Comparison of ENCODE assay signal across 15 cellular contexts in the genomic region with DNA sequence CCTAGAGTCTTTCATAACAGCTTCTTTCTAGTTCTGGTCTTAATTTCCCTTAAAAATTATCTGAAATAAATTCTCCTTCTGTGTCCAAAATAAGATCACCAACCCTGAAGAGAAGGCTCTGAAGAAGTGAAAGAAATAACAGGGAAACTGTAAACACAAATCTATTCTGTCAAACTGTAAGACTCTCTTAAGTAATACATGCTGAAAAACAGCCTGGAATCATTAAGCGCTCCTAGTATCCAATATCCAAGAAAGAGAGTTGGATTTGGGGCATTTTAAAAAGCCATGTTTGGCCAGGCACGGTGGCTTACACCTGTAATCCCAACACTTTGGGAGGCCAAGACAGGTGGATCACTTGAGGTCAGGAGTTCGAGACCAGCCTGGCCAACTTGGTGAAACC. TPM values are rescaled to one million over a fixed set of nuclear protein-coding genes. Genes with fewer than 3 reads are reported as not detected.
DNase-seq lines count a peak whose midpoint lies in the region; ATAC-seq and TF ChIP-seq lines count a peak whose summit lies in the region.
"Had no signal": no experiment of that assay in that cellular context is flagged by ENCODE, and none has a peak within 500 bp of the region (broad histone marks: within the 10 kb centered on the region; RNA-seq: fewer than 3 reads in every experiment).

No MANE protein-coding gene starts in this region.

- H3T11ph ChIP-seq in H9 (ENCODE audit: low read length), result no peak overlapping the region

- H4K5ac ChIP-seq in H9 (ENCODE audit: insufficient read length, low read depth, low read length), result no peak overlapping the region

- H3K4ac ChIP-seq in H9 (ENCODE audit: low read depth, low read length), result no peak overlapping the region

- H3K36me3 Mint-ChIP-seq in stimulated activated memory B cell treated with anti-CD40 and anti-IgM and Interleukin-4, amounts not matched to agents 10 μg/mL and 1 μg/mL and 100 μg/mL, for 72 hours, result peaks cover 7% of the 10 kb centered on the region
- peaks cover 11 to 41% (median 18%) of the 10 kb centered on the region in 3 experiments for H3K36me3 Mint-ChIP-seq in H9 (ENCODE audit: insufficient read depth in 1 of 3, low read depth in 3 of 3)

- H3K9me3 Mint-ChIP-seq in stimulated activated memory B cell treated with anti-CD40 and anti-IgM and Interleukin-4, amounts not matched to agents 10 μg/mL and 1 μg/mL and 100 μg/mL, for 72 hours, result peaks cover 4% of the 10 kb centered on the region
- H3K9me3 Mint-ChIP-seq in H9, result no peaks in the 10 kb centered on the region
- H3K9me3 Mint-ChIP-seq: CD8-positive, alpha-beta memory T cell had no signal

- TF ChIP-seq CTCF in left ventricle myocardium inferior (IDR thresholded peaks at IDR 0.05; ENCODE audit: borderline replicate concordance) (no peak), fibroblast of lung (conservative IDR thresholded peaks at IDR 0.05 in 1 of 2, IDR thresholded peaks at IDR 0.05 in 1 of 2; ENCODE audit: low read depth in 1 of 2, low read length in 2 of 2) (no peak), smooth muscle cell (IDR thresholded peaks at IDR 0.05; ENCODE audit: borderline replicate concordance, insufficient read depth, poor library complexity, severe bottlenecking) (no peak), uterus (IDR thresholded peaks at IDR 0.05) (no peak), H9 (conservative IDR thresholded peaks at IDR 0.05) (no peak)

- H3K4me3 Mint-ChIP-seq in stimulated activated memory B cell treated with anti-CD40 and anti-IgM and Interleukin-4, amounts not matched to agents 10 μg/mL and 1 μg/mL and 100 μg/mL, for 72 hours, result no peak overlapping the region
- H3K4me3 Mint-ChIP-seq in H9, result no peak overlapping the region
- H3K4me3 Mint-ChIP-seq: CD8-positive, alpha-beta memory T cell had no signal

- no peak overlapping the region for H2BK120ac ChIP-seq in H9 (ENCODE audit: low read depth, low read length, poor library complexity, severe bottlenecking)

- no peak overlapping the region for H2AK5ac ChIP-seq in H9 (ENCODE audit: insufficient read length, low read length)

- H3K27me3 Mint-ChIP-seq in stimulated activated memory B cell treated with anti-CD40 and anti-IgM and Interleukin-4, amounts not matched to agents 10 μg/mL and 1 μg/mL and 100 μg/mL, for 72 hours, result no peaks in the 10 kb centered on the region
- no peaks in the 10 kb centered on the region; the same call in 1 of the 2 replicates for H3K27me3 Mint-ChIP-seq in H9 (ENCODE audit: low read depth)
- H3K27me3 Mint-ChIP-seq: CD8-positive, alpha-beta memory T cell had no signal

- no peak for TF ChIP-seq POLR2A in uterus (IDR thresholded peaks at IDR 0.05)

- H2AFZ ChIP-seq in fibroblast of lung (ENCODE audit: low read length) (no peak overlapping the region), smooth muscle cell (ENCODE audit: low read depth) (no peak overlapping the region), H9 (ENCODE audit: low read length) (no peak overlapping the region)

- H3K27me3 ChIP-seq in left ventricle myocardium inferior (ENCODE audit: low read depth), result no peaks in the 10 kb centered on the region
- no peaks in the 10 kb centered on the region for H3K27me3 ChIP-seq in fibroblast of lung (ENCODE audit: control insufficient read depth, insufficient read depth, low read length)
- H3K27me3 ChIP-seq in smooth muscle cell (ENCODE audit: low read depth), result no peaks in the 10 kb centered on the region
- H3K27me3 ChIP-seq in uterus, result no peaks in the 10 kb centered on the region
- H3K27me3 ChIP-seq in H9 (ENCODE audit: insufficient read depth, low read length), result no peaks in the 10 kb centered on the region
- H3K27me3 ChIP-seq: BLaER1 had no signal

- peak overlapping the region; percentile 24 for H3K27ac ChIP-seq in left ventricle myocardium inferior (replicated peaks)
- peak overlapping the region; percentile 16 for H3K27ac ChIP-seq in fibroblast of lung (ENCODE audit: insufficient read depth, low read length)
- H3K27ac ChIP-seq in smooth muscle cell (ENCODE audit: low read depth), result peak overlapping the region; percentile 47
- H3K27ac ChIP-seq in uterus, result peak overlapping the region; percentile 16 to 44
- H3K27ac ChIP-seq in H9 (ENCODE audit: insufficient read length, low read depth, low read length), result no peak overlapping the region
- H3K27ac ChIP-seq: 22Rv1, BLaER1 had no signal

- DNase-seq in left ventricle myocardium inferior (no peak), cardiac septum (ENCODE audit: low spot score) (no peak), fibroblast of lung (ENCODE audit: low read depth in 2 of 2) (no peak), smooth muscle cell (lab: John Stamatoyannopoulos, UW; ENCODE audit: unreplicated experiment) (no peak), uterus (no peak), H9 (no peak)
- DNase-seq: AML-193; Caco-2; CD8-positive, alpha-beta memory T cell; DND-41; GDM1 had no signal

- no peak overlapping the region for H3K56ac ChIP-seq in H9 (ENCODE audit: insufficient read length, low read depth, low read length)

- H3K79me2 ChIP-seq in fibroblast of lung (ENCODE audit: control insufficient read depth, insufficient read depth, low read length) (no peaks in the 10 kb centered on the region), smooth muscle cell (ENCODE audit: low read depth) (no peaks in the 10 kb centered on the region), H9 (ENCODE audit: insufficient read depth, low read length) (no peaks in the 10 kb centered on the region)

- no peak overlapping the region for H2BK5ac ChIP-seq in H9 (ENCODE audit: insufficient read length, low read length)

- no peaks in the 10 kb centered on the region for H3K79me1 ChIP-seq in H9 (ENCODE audit: insufficient read depth, low read depth, low read length, poor library complexity, severe bottlenecking)

- H4K8ac ChIP-seq in H9 (replicated peaks; ENCODE audit: insufficient read length, low read depth, low read length), result no peak overlapping the region

- 95% methylated on average over 3 of the region's 3 CpGs for WGBS in smooth muscle cell (ENCODE audit: low lambda C conversion rate)
- WGBS in H9 (ENCODE audit: extremely low coverage, insufficient read length, low lambda C conversion rate), result no CpG with 5 or more reads among the region's 3 CpGs

- no peak for ATAC-seq in stimulated activated memory B cell treated with anti-CD40 and anti-IgM and Interleukin-4, amounts not matched to agents 10 μg/mL and 1 μg/mL and 100 μg/mL, for 72 hours
- ATAC-seq in GM19328 (IDR thresholded peaks at IDR 0.05; ENCODE audit: unreplicated experiment), result no peak

- no peaks in the 10 kb centered on the region for H3K23me2 ChIP-seq in H9 (ENCODE audit: insufficient read length, low read depth, low read length, poor library complexity, severe bottlenecking)

- no peaks in the 10 kb centered on the region for H3K4me1 Mint-ChIP-seq in stimulated activated memory B cell treated with anti-CD40 and anti-IgM and Interleukin-4, amounts not matched to agents 10 μg/mL and 1 μg/mL and 100 μg/mL, for 72 hours
- H3K4me1 Mint-ChIP-seq in H9, result peaks cover 7 to 9% of the 10 kb centered on the region in 2 experiments; a peak in 3 of 4 replicates

- no peak overlapping the region for H3K4me3 ChIP-seq in left ventricle myocardium inferior
- no peak overlapping the region for H3K4me3 ChIP-seq in fibroblast of lung (replicated peaks in 1 of 4; ENCODE audit: control extremely low read depth in 1 of 4, insufficient read depth in 1 of 4, low read depth in 3 of 4, low read length in 4 of 4)
- H3K4me3 ChIP-seq in smooth muscle cell, result no peak overlapping the region
- no peak overlapping the region for H3K4me3 ChIP-seq in uterus
- H3K4me3 ChIP-seq: BLaER1 had no signal

- no peak overlapping the region for H3K4me2 ChIP-seq in fibroblast of lung (ENCODE audit: extremely low read depth, insufficient read depth, low read length)
- H3K4me2 ChIP-seq in smooth muscle cell, result no peak overlapping the region
- no peak overlapping the region for H3K4me2 ChIP-seq in H9 (ENCODE audit: insufficient read depth, insufficient read length, low read length)
- H3K4me2 ChIP-seq: BLaER1 had no signal

- H2BK20ac ChIP-seq in H9 (ENCODE audit: low read depth, low read length, poor library complexity, severe bottlenecking), result no peak overlapping the region

- H3K36me3 ChIP-seq in left ventricle myocardium inferior (peaks cover 56% of the 10 kb centered on the region), fibroblast of lung (ENCODE audit: control insufficient read depth, insufficient read depth, low read length) (peaks cover 6% of the 10 kb centered on the region), smooth muscle cell (ENCODE audit: low read depth) (no peaks in the 10 kb centered on the region), uterus (no peaks in the 10 kb centered on the region)

- H3K27ac Mint-ChIP-seq in stimulated activated memory B cell treated with anti-CD40 and anti-IgM and Interleukin-4, amounts not matched to agents 10 μg/mL and 1 μg/mL and 100 μg/mL, for 72 hours, result no peak overlapping the region
- H3K27ac Mint-ChIP-seq in H9, result no peak overlapping the region

- H3K9ac ChIP-seq in fibroblast of lung (ENCODE audit: insufficient read depth, low read length) (no peak overlapping the region), smooth muscle cell (ENCODE audit: low read depth) (peak overlapping the region; percentile 5), H9 (ENCODE audit: extremely low read depth, insufficient read length, low read length) (no peak overlapping the region)
- H3K9ac ChIP-seq: BLaER1 had no signal

- H3K4me1 ChIP-seq in left ventricle myocardium inferior (peaks cover 22% of the 10 kb centered on the region), fibroblast of lung (ENCODE audit: control insufficient read depth, extremely low read depth, insufficient read depth, low read length) (peaks cover 4% of the 10 kb centered on the region), smooth muscle cell (ENCODE audit: low read depth) (no peaks in the 10 kb centered on the region), uterus (peaks cover 0 to 4% of the 10 kb centered on the region in 2 donors), H9 (ENCODE audit: insufficient read depth, low read length) (no peaks in the 10 kb centered on the region; the same call in 1 of the 2 replicates)
- H3K4me1 ChIP-seq: BLaER1, Caco-2 had no signal

- intact Hi-C loops in left ventricle myocardium inferior (cut with micrococcal nuclease) (no loop called here), cardiac septum (cut with DNase I) (no loop called here), uterus (cut with DNase I; ENCODE audit: low total_unique reads) (no loop called here)

- no peak overlapping the region for H2BK15ac ChIP-seq in H9 (ENCODE audit: low read depth, low read length)

- no peaks in the 10 kb centered on the region for H3K9me3 ChIP-seq in left ventricle myocardium inferior (replicated peaks)
- H3K9me3 ChIP-seq in fibroblast of lung (ENCODE audit: control insufficient read depth, insufficient read depth, low read depth, low read length), result no peaks in the 10 kb centered on the region
- no peaks in the 10 kb centered on the region for H3K9me3 ChIP-seq in smooth muscle cell (replicated peaks; ENCODE audit: low read depth)
- no peaks in the 10 kb centered on the region for H3K9me3 ChIP-seq in uterus
- no peaks in the 10 kb centered on the region for H3K9me3 ChIP-seq in H9 (ENCODE audit: control insufficient read depth, low read depth, low read length)
- H3K9me3 ChIP-seq: BLaER1, Caco-2 had no signal

- H4K20me1 ChIP-seq in fibroblast of lung (ENCODE audit: control insufficient read depth, extremely low read depth, insufficient read depth, low read length) (no peaks in the 10 kb centered on the region), smooth muscle cell (ENCODE audit: low read depth) (no peaks in the 10 kb centered on the region), H9 (ENCODE audit: control insufficient read depth, insufficient read depth, insufficient read length) (no peaks in the 10 kb centered on the region)
- H4K20me1 ChIP-seq: BLaER1 had no signal

- H3K14ac ChIP-seq in H9 (ENCODE audit: insufficient read depth, low read length), result no peak overlapping the region

- no peaks in the 10 kb centered on the region for H3F3A ChIP-seq in smooth muscle cell (ENCODE audit: low read depth)

- H4K91ac ChIP-seq in H9 (ENCODE audit: insufficient read length, low read depth, low read length), result no peak overlapping the region

- no peak overlapping the region for H3K18ac ChIP-seq in H9 (ENCODE audit: insufficient read length, low read depth, low read length)

- H3K23ac ChIP-seq in H9 (ENCODE audit: insufficient read length, low read depth, low read length), result no peak overlapping the region

- no peak overlapping the region for H2BK12ac ChIP-seq in H9 (ENCODE audit: insufficient read length, low read depth, low read length)

RNA-seq across cellular contexts. Expression of gene RELL1, which starts 53.3 kb away (rescaled TPM):
- total RNA-seq in left ventricle myocardium inferior (22.2 TPM), cardiac septum (40.6 TPM), fibroblast of lung (65.0 and 71.0 TPM in 2 replicates), smooth muscle cell (36.3 and 44.5 TPM in 2 replicates), uterus (10 to 100 TPM; 21.2 to 64.0 (median 44.3) TPM), H9 (2021) (10.6 and 10.8 TPM in 2 replicates)
- polyA plus RNA-seq in fibroblast of lung (14.3 and 16.1 TPM in 2 replicates), smooth muscle cell (3.5 and 5.1 TPM in 2 replicates)
- polyA plus RNA-seq in fibroblast of lung (2012), result 7.0 and 9.0 TPM in 2 replicates
- 12.2 and 21.0 TPM in 2 replicates for polyA minus RNA-seq in fibroblast of lung (ENCODE audit: low replicate concordance)
